In the genomic region with DNA sequence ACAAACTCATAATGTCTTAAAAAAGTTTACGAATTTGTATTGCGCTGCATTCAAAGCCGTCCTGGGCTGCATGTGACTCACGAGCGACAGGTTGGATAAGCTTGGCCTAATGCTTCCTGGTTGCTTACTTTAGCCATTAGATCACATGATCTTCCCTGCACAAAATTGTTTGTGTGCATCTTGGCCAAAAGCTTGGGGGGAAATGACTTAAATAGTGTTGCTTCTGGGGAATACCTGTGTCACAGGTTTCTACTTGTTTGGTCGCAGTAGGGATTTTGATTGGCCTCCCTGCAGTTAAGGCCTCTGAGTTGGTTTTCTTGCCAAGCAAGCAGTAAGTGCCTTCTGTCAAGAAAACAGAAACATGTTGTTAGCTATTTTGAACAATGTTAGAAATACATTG, we compare ENCODE assay signal across 18 cellular contexts. TPM values are rescaled to one million over a fixed set of nuclear protein-coding genes. Genes with fewer than 3 reads are reported as not detected.
DNase-seq lines count a peak whose midpoint lies in the region; ATAC-seq and TF ChIP-seq lines count a peak whose summit lies in the region.
"Had no signal": no experiment of that assay in that cellular context is flagged by ENCODE, and none has a peak within 500 bp of the region (broad histone marks: within the 10 kb centered on the region; RNA-seq: fewer than 3 reads in every experiment).

No MANE protein-coding gene starts in this region.

- in situ Hi-C loops in T47D (cut with HindIII; ENCODE audit: low pct_unique_long_range_greater_than_20kb, low sequenced_read_pairs): no loop called here

- TF ChIP-seq POLR2A in suprapubic skin (IDR thresholded peaks at IDR 0.05): no peak

- no peaks in the 10 kb centered on the region for H3K27me3 ChIP-seq in HUES6 (ENCODE audit: control insufficient read depth, insufficient read depth, low read length)
- no peaks in the 10 kb centered on the region for H3K27me3 ChIP-seq in suprapubic skin

- WGBS in suprapubic skin: 58% methylated on average over 6 of the region's 6 CpGs

- H3K36me3 ChIP-seq in HUES6 (ENCODE audit: control insufficient read depth, insufficient read depth, low read length) (peaks cover 10% of the 10 kb centered on the region), suprapubic skin (peaks cover 12% of the 10 kb centered on the region)

- ATAC-seq in GM19397 (IDR thresholded peaks at IDR 0.05; ENCODE audit: unreplicated experiment): no peak
- ATAC-seq: activated CD8-positive, alpha-beta T cell treated with anti-CD3 and anti-CD28 coated beads, Interleukin-2, amount 10 ng/mL, durations not matched to agents 7 days and 5 days; activated naive CD8-positive, alpha-beta T cell treated with anti-CD3 and anti-CD28 coated beads, Interleukin-2, amount 50 U/mL, for 24 hours; HCT116; lower lobe of right lung; natural killer cell treated with Interleukin-12 subunit alpha and Interleukin-12 subunit beta and Interleukin-15 and Interleukin-18, amount 100 ng/mL, for 72 hours had no signal

- H3K9me3 ChIP-seq in HUES6 (ENCODE audit: control insufficient read depth, insufficient read depth, low read depth, low read length): no peaks in the 10 kb centered on the region
- H3K9me3 ChIP-seq in suprapubic skin: no peaks in the 10 kb centered on the region
- H3K9me3 ChIP-seq: lower lobe of right lung had no signal

- peaks cover 8% of the 10 kb centered on the region for H3K4me1 ChIP-seq in HUES6 (ENCODE audit: control insufficient read depth, insufficient read depth, low read length)
- peaks cover 37% of the 10 kb centered on the region for H3K4me1 ChIP-seq in suprapubic skin
- H3K4me1 ChIP-seq: lower lobe of right lung had no signal

- no peak for TF ChIP-seq CTCF in suprapubic skin (IDR thresholded peaks at IDR 0.05)

- H3K9ac ChIP-seq in HUES6 (ENCODE audit: low read length): no peak overlapping the region

- no peak for TF ChIP-seq EP300 in suprapubic skin (IDR thresholded peaks at IDR 0.05)

- H3K4me3 ChIP-seq in HUES6 (ENCODE audit: low read depth, low read length): no peak overlapping the region
- H3K4me3 ChIP-seq in suprapubic skin: no peak overlapping the region
- H3K4me3 ChIP-seq: lower lobe of right lung had no signal

- H3K27ac ChIP-seq in HUES6 (ENCODE audit: low read depth, low read length) (peak overlapping the region; percentile 13; the same call in 1 of the 2 replicates), suprapubic skin (peak overlapping the region; percentile 83)
- H3K27ac ChIP-seq: lower lobe of right lung had no signal

- DNase-seq in T47D (ENCODE audit: low read depth in 1 of 2, low spot score in 1 of 2) (peak; percentile 63 to 90), islet precursor cell (peak; percentile 61), suprapubic skin (ENCODE audit: low spot score in 2 of 2) (no peak), germinal center (ENCODE audit: low spot score) (no peak), SHP77 (lab: John Stamatoyannopoulos, UW) (no peak)
- DNase-seq: activated CD8-positive, alpha-beta T cell treated with anti-CD3 and anti-CD28 coated beads, Interleukin-2, amount 10 ng/mL, durations not matched to agents 7 days and 5 days; activated naive CD8-positive, alpha-beta T cell treated with anti-CD3 and anti-CD28 coated beads, Interleukin-2, amount 50 U/mL, for 24 hours; Calu3; effector memory CD4-positive, alpha-beta T cell; foreskin fibroblast; lower lobe of right lung; NCI-H2029; NCI-H526 treated with DMSO at 0.1 percent for 48 hours; retina had no signal

RNA-seq across cellular contexts. Expression of a gene that starts 39.6 kb away (rescaled TPM):
- 100 to 1,000 TPM in 1 of 4 donors, 10 to 100 TPM in 3; 31.4 to 107 (median 68.5) TPM for total RNA-seq in suprapubic skin

RNA-seq across cellular contexts. Expression of a gene that starts 43.4 kb away (rescaled TPM):
- total RNA-seq in suprapubic skin: 10 to 100 TPM; 10.5 to 39.3 (median 16.1) TPM

RNA-seq across cellular contexts. Expression of a gene that starts 43.5 kb away (rescaled TPM):
- 10 to 100 TPM; 47.9 to 56.2 (median 51.4) TPM for total RNA-seq in suprapubic skin

Comparison
In these comparisons a context has a peak if more than half of its experiments do, and no peak if none do; other contexts are left out.
1. DNase-seq: peak in T47D (2 of 2) and islet precursor cell (single experiment); none in suprapubic skin (0 of 2), germinal center (single experiment) and SHP77 (0 of 2).